ENCODE assay signal across 8 cellular contexts in genomic region chr7:151759591-151760042, GRCh38.
DNase-seq lines count a peak whose midpoint lies in the region; ATAC-seq and TF ChIP-seq lines count a peak whose summit lies in the region.

No MANE protein-coding gene starts in this region.

- H2AFZ ChIP-seq in SU-DHL-6 (ENCODE audit: low read depth, low read length, severe bottlenecking): no peak overlapping the region

- DNase-seq in A172 (ENCODE audit: low spot score) (peak; percentile 68), LNCaP clone FGC (ENCODE audit: low read depth) (no peak), adrenal gland (peak; percentile 57 to 77 (median 65)), left ventricle myocardium inferior (peak; percentile 43), sciatic nerve (ENCODE audit: low spot score) (no peak)

- WGBS in adrenal gland, 4 donors: 40 to 47% (median 42%) methylated on average over 7 to 9 of the region's 9 CpGs

- H3K4me1 ChIP-seq in adrenal gland (replicated peaks in 1 of 2) (peaks cover under 1 to 24% of the 10 kb centered on the region in 2 donors), left ventricle myocardium inferior (peaks cover 38% of the 10 kb centered on the region)

- no peak overlapping the region for H3K4me2 ChIP-seq in SU-DHL-6 (ENCODE audit: low read depth, low read length, poor library complexity, severe bottlenecking)

- no peaks in the 10 kb centered on the region for H3K79me2 ChIP-seq in SU-DHL-6 (ENCODE audit: insufficient read depth, low read length)

- H3K27ac ChIP-seq in SU-DHL-6 (ENCODE audit: low read depth, low read length) (no peak overlapping the region), adrenal gland (no peak overlapping the region), left ventricle myocardium inferior (replicated peaks) (no peak overlapping the region)

- peak; percentile 87 for TF ChIP-seq CTCF in GM12875 (IDR thresholded peaks at IDR 0.05; ENCODE audit: borderline replicate concordance, insufficient read depth, low read depth, low read length)
- TF ChIP-seq CTCF in LNCaP clone FGC (IDR thresholded peaks at IDR 0.05; ENCODE audit: control insufficient read depth, extremely low read depth, insufficient read depth): peak; percentile 87
- TF ChIP-seq CTCF in SU-DHL-6 (IDR thresholded peaks at IDR 0.05; ENCODE audit: insufficient read depth, low read length, poor library complexity, severe bottlenecking): peak; percentile 69
- peak; percentile 79 to 94 (median 84) for TF ChIP-seq CTCF in adrenal gland (IDR thresholded peaks at IDR 0.05)
- TF ChIP-seq CTCF in left ventricle myocardium inferior (IDR thresholded peaks at IDR 0.05; ENCODE audit: borderline replicate concordance): peak; percentile 93

- H3K36me3 ChIP-seq in SU-DHL-6 (ENCODE audit: low read length): no peaks in the 10 kb centered on the region
- no peaks in the 10 kb centered on the region for H3K36me3 ChIP-seq in adrenal gland (replicated peaks in 1 of 2)
- no peaks in the 10 kb centered on the region for H3K36me3 ChIP-seq in left ventricle myocardium inferior

- H3K4me3 ChIP-seq in GM12875 (ENCODE audit: low read depth, low read length) (no peak overlapping the region), LNCaP clone FGC (ENCODE audit: low read depth, low read length) (no peak overlapping the region), SU-DHL-6 (ENCODE audit: insufficient read depth, low read length, poor library complexity, severe bottlenecking) (no peak overlapping the region), adrenal gland (no peak overlapping the region), left ventricle myocardium inferior (no peak overlapping the region)

- H3K9me3 ChIP-seq in SU-DHL-6 (ENCODE audit: insufficient read depth, low read length) (no peaks in the 10 kb centered on the region), adrenal gland (replicated peaks in 1 of 3) (no peaks in the 10 kb centered on the region), left ventricle myocardium inferior (replicated peaks) (no peaks in the 10 kb centered on the region)

- intact Hi-C loops in adrenal gland (cut with DNase I): loop anchor here (5.0 to 10.0 kb wide), 4 partner anchors 135 to 395 kb away; no protein-coding TSS in a partner anchor
- intact Hi-C loops in left ventricle myocardium inferior (cut with micrococcal nuclease): loop anchor here (5.0 to 10.0 kb wide), 2 partner anchors 312 to 395 kb away; no protein-coding TSS in a partner anchor
- intact Hi-C loops in sciatic nerve (cut with DNase I): loop anchor here (10.0 kb wide), 3 partner anchors 135 to 305 kb away; no protein-coding TSS in a partner anchor

- H3K27me3 ChIP-seq in SU-DHL-6 (ENCODE audit: low read length): no peaks in the 10 kb centered on the region
- no peaks in the 10 kb centered on the region for H3K27me3 ChIP-seq in adrenal gland
- H3K27me3 ChIP-seq in left ventricle myocardium inferior (ENCODE audit: low read depth): no peaks in the 10 kb centered on the region

- ATAC-seq in sciatic nerve: peak; percentile 55
- ATAC-seq in HG02938 (IDR thresholded peaks at IDR 0.05; ENCODE audit: unreplicated experiment): no peak

- no peaks in the 10 kb centered on the region for H3F3A ChIP-seq in SU-DHL-6 (ENCODE audit: insufficient read depth)

- TF ChIP-seq POLR2A in adrenal gland (IDR thresholded peaks at IDR 0.05): no peak

- H4K20me1 ChIP-seq in SU-DHL-6 (ENCODE audit: low read depth, low read length): no peaks in the 10 kb centered on the region

- H3K9me2 ChIP-seq in SU-DHL-6 (replicated peaks; ENCODE audit: insufficient read depth, low read length): no peaks in the 10 kb centered on the region

- no peak overlapping the region for H3K9ac ChIP-seq in SU-DHL-6 (ENCODE audit: low read length)

Comparison
In these comparisons a context has a peak if more than half of its experiments do, and no peak if none do; other contexts are left out.
1. DNase-seq: peak in A172 (single experiment), adrenal gland (7 of 7) and left ventricle myocardium inferior (single experiment); none in LNCaP clone FGC (single experiment) and sciatic nerve (single experiment).
2. Peak in every context shown above with its lines, with median percentiles within 50 percentile points of each other: CTCF ChIP-seq.